In the genomic region with DNA sequence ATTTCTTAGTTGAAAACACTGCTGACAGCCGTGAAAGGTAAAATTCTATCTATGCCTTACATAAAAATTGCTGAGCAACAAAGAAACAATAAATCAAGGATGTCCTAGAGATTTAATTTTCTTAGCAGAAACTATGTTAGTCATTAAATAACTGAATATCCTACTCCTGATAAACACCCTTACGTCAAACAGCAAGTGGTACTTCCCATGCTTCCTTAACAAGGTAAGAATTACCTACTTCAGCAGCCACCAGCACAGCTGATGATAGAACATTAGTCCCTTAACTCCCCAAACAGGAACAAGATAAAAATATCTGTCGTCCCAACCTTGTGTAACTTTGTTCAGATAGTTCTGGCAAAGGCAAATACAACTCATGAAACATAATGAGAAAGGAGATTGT, we compare ENCODE assay signal across 19 cellular contexts. TPM values are rescaled to one million over a fixed set of nuclear protein-coding genes. Genes with fewer than 3 reads are reported as not detected.
DNase-seq lines count a peak whose midpoint lies in the region; TF ChIP-seq lines count a peak whose summit lies in the region.
"Had no signal": no experiment of that assay in that cellular context is flagged by ENCODE, and none has a peak within 500 bp of the region (broad histone marks: within the 10 kb centered on the region; RNA-seq: fewer than 3 reads in every experiment).

No MANE protein-coding gene starts in this region.

- H3K9me3 ChIP-seq in adipocyte (ENCODE audit: control insufficient read depth, low read length) = no peaks in the 10 kb centered on the region
- H3K9me3 ChIP-seq in esophagus squamous epithelium = no peaks in the 10 kb centered on the region
- H3K9me3 ChIP-seq in muscle layer of duodenum (ENCODE audit: control insufficient read depth in 1 of 2, low read length in 2 of 2) = no peaks in the 10 kb centered on the region
- no peaks in the 10 kb centered on the region for H3K9me3 ChIP-seq in tibial nerve

- H3K4me1 Mint-ChIP-seq in activated naive CD4-positive, alpha-beta T cell treated with anti-CD3 and anti-CD28 coated beads, Interleukin-2, amount 10 ng/mL, durations not matched to agents 7 days and 5 days = peaks cover 13% of the 10 kb centered on the region

- no peaks in the 10 kb centered on the region for H3K36me3 Mint-ChIP-seq in activated naive CD4-positive, alpha-beta T cell treated with anti-CD3 and anti-CD28 coated beads, Interleukin-2, amount 10 ng/mL, durations not matched to agents 7 days and 5 days
- H3K36me3 Mint-ChIP-seq: naive B cell; stimulated activated memory B cell treated with anti-CD40 and anti-IgM and Interleukin-4, amounts not matched to agents 10 μg/mL and 1 μg/mL and 100 μg/mL, for 72 hours had no signal

- H3K4me3 ChIP-seq in adipocyte (ENCODE audit: low read length) (no peak overlapping the region), esophagus squamous epithelium (no peak overlapping the region), muscle layer of duodenum (ENCODE audit: low read depth in 1 of 2, low read length in 2 of 2) (no peak overlapping the region), tibial nerve (no peak overlapping the region)
- H3K4me3 ChIP-seq: lung had no signal

- no peaks in the 10 kb centered on the region for H3K27me3 ChIP-seq in adipocyte (replicated peaks; ENCODE audit: control insufficient read depth, insufficient read depth, low read length)
- H3K27me3 ChIP-seq in esophagus squamous epithelium = no peaks in the 10 kb centered on the region
- H3K27me3 ChIP-seq in muscle layer of duodenum (ENCODE audit: low read depth, low read length) = no peaks in the 10 kb centered on the region
- H3K27me3 ChIP-seq in tibial nerve = no peaks in the 10 kb centered on the region

- WGBS in esophagus squamous epithelium, 2 donors = 72 to 83% methylated on average over 3 of the region's 3 CpGs
- 71 to 87% methylated on average over 3 of the region's 3 CpGs for WGBS in tibial nerve, 2 donors

- no peaks in the 10 kb centered on the region for H3K9me3 Mint-ChIP-seq in activated naive CD4-positive, alpha-beta T cell treated with anti-CD3 and anti-CD28 coated beads, Interleukin-2, amount 10 ng/mL, durations not matched to agents 7 days and 5 days
- H3K9me3 Mint-ChIP-seq: activated T-cell treated with anti-CD3 and anti-CD28 coated beads, Interleukin-2, amount 50 U/mL, for 4 hours; effector memory CD8-positive, alpha-beta T cell; naive B cell; stimulated activated memory B cell treated with anti-CD40 and anti-IgM and Interleukin-4, amounts not matched to agents 10 μg/mL and 1 μg/mL and 100 μg/mL, for 72 hours had no signal

- H3K27ac ChIP-seq in esophagus squamous epithelium (peak overlapping the region; percentile 29 to 72 (median 50)), muscle layer of duodenum (ENCODE audit: low read length) (peak overlapping the region; percentile 70), tibial nerve (peak overlapping the region in 3 of 4 donors; percentile 46 to 75 (median 66))
- H3K27ac ChIP-seq: KMS-11 had no signal

- H3K36me3 ChIP-seq in adipocyte (ENCODE audit: control insufficient read depth, insufficient read depth, low read length, severe bottlenecking) (no peaks in the 10 kb centered on the region), esophagus squamous epithelium (peaks cover 0 to 4% (median 0%) of the 10 kb centered on the region in 3 donors), muscle layer of duodenum (ENCODE audit: control insufficient read depth in 1 of 2, insufficient read depth in 2 of 2, low read length in 2 of 2) (peaks cover 3 to 4% of the 10 kb centered on the region in 2 donors), tibial nerve (peaks cover 0 to 10% (median 0%) of the 10 kb centered on the region in 3 donors)

- no peak for TF ChIP-seq POLR2A in esophagus squamous epithelium (IDR thresholded peaks at IDR 0.05)
- TF ChIP-seq POLR2A in tibial nerve (IDR thresholded peaks at IDR 0.05) = no peak

- no peak overlapping the region for H3K27ac Mint-ChIP-seq in activated naive CD4-positive, alpha-beta T cell treated with anti-CD3 and anti-CD28 coated beads, Interleukin-2, amount 10 ng/mL, durations not matched to agents 7 days and 5 days
- H3K27ac Mint-ChIP-seq: stimulated activated memory B cell treated with anti-CD40 and anti-IgM and Interleukin-4, amounts not matched to agents 10 μg/mL and 1 μg/mL and 100 μg/mL, for 72 hours had no signal

- H3K27me3 Mint-ChIP-seq in activated naive CD4-positive, alpha-beta T cell treated with anti-CD3 and anti-CD28 coated beads, Interleukin-2, amount 10 ng/mL, durations not matched to agents 7 days and 5 days = peaks cover 29% of the 10 kb centered on the region
- H3K27me3 Mint-ChIP-seq: effector memory CD8-positive, alpha-beta T cell; naive B cell; stimulated activated memory B cell treated with anti-CD40 and anti-IgM and Interleukin-4, amounts not matched to agents 10 μg/mL and 1 μg/mL and 100 μg/mL, for 72 hours had no signal

- no peak overlapping the region for H3K4me3 Mint-ChIP-seq in activated naive CD4-positive, alpha-beta T cell treated with anti-CD3 and anti-CD28 coated beads, Interleukin-2, amount 10 ng/mL, durations not matched to agents 7 days and 5 days
- H3K4me3 Mint-ChIP-seq: activated T-cell treated with anti-CD3 and anti-CD28 coated beads, Interleukin-2, amount 50 U/mL, for 4 hours; effector memory CD8-positive, alpha-beta T cell; naive B cell; stimulated activated memory B cell treated with anti-CD40 and anti-IgM and Interleukin-4, amounts not matched to agents 10 μg/mL and 1 μg/mL and 100 μg/mL, for 72 hours had no signal

- TF ChIP-seq CTCF in esophagus squamous epithelium (IDR thresholded peaks at IDR 0.05) (no peak), tibial nerve (IDR thresholded peaks at IDR 0.05) (no peak)

- intact Hi-C loops in esophagus squamous epithelium (cut with DNase I) = no loop called here

- H3K4me1 ChIP-seq in adipocyte (ENCODE audit: control insufficient read depth, insufficient read depth, low read length) = peaks cover 36% of the 10 kb centered on the region
- H3K4me1 ChIP-seq in esophagus squamous epithelium = peaks cover 27 to 82% (median 31%) of the 10 kb centered on the region in 3 donors
- H3K4me1 ChIP-seq in muscle layer of duodenum (ENCODE audit: control insufficient read depth in 1 of 2, insufficient read depth in 2 of 2, low read length in 2 of 2) = peaks cover 10 to 30% of the 10 kb centered on the region in 2 donors
- peaks cover 0 to 88% (median 31%) of the 10 kb centered on the region in 4 donors for H3K4me1 ChIP-seq in tibial nerve

- peak overlapping the region; percentile 52 for H3K9ac ChIP-seq in adipocyte (ENCODE audit: low read length)
- H3K9ac ChIP-seq: KMS-11 had no signal

- DNase-seq in adipocyte (ENCODE audit: low read depth) (no peak), esophagus squamous epithelium (lab: John Stamatoyannopoulos, UW) (no peak), tibial nerve (ENCODE audit: low spot score in 2 of 2) (no peak), SIG-M5 (lab: John Stamatoyannopoulos, UW) (no peak)
- DNase-seq in activated naive CD4-positive, alpha-beta T cell treated with anti-CD3 and anti-CD28 coated beads, Interleukin-2, amount 10 ng/mL, durations not matched to agents 7 days and 5 days = no peak
- no peak for DNase-seq in NK-92 treated with Interleukin-12 subunit alpha and Interleukin-12 subunit beta, amount 100 ng/mL, for 24 hours (lab: John Stamatoyannopoulos, UW)
- DNase-seq: activated CD4-positive, CD25-positive, alpha-beta regulatory T cell; activated naive CD4-positive, alpha-beta T cell treated with Interleukin-2 at 50 U/mL for 16 hours; activated T-cell treated with anti-CD3 and anti-CD28 coated beads, Interleukin-2, amount 50 U/mL, for 4 hours; effector memory CD8-positive, alpha-beta T cell; naive B cell; NCI-H1930; NCI-H446; T-helper 9 cell had no signal

- CTCF ChIA-PET in activated naive CD4-positive, alpha-beta T cell treated with anti-CD3 and anti-CD28 coated beads, Interleukin-2, amount 10 ng/mL, durations not matched to agents 7 days and 5 days (lab: Charles Lee) = interaction anchor here (2.2 kb wide), 1 partner anchor 10 kb away, joined by 7 read pairs; no protein-coding TSS in a partner anchor

- no peak for TF ChIP-seq EP300 in tibial nerve (IDR thresholded peaks at IDR 0.05)

RNA-seq across cellular contexts. Expression of gene SERPINB6, which starts 8.7 kb away (rescaled TPM):
- 10 to 100 TPM; 76.6 to 95.7 (median 84.4) TPM for total RNA-seq in esophagus squamous epithelium
- total RNA-seq in tibial nerve = 100 to 1,000 TPM; 130 to 185 (median 155) TPM

RNA-seq across cellular contexts. Expression of gene NQO2, which starts 37.1 kb away (rescaled TPM):
- total RNA-seq in esophagus squamous epithelium (10 to 100 TPM; 18.7 to 38.3 (median 26.5) TPM), tibial nerve (10 to 100 TPM; 18.8 to 33.6 (median 25.8) TPM)

RNA-seq across cellular contexts. Expression of gene SERPINB9, which starts 59.5 kb away (rescaled TPM):
- total RNA-seq in esophagus squamous epithelium = 10 to 100 TPM in 2 of 4 donors, 1 to 10 TPM in 2; 7.5 to 40.4 (median 12.1) TPM
- total RNA-seq in tibial nerve = 10 to 100 TPM; 17.1 to 54.4 (median 35.8) TPM
- total RNA-seq: H4 had no signal
